In the genomic region with DNA sequence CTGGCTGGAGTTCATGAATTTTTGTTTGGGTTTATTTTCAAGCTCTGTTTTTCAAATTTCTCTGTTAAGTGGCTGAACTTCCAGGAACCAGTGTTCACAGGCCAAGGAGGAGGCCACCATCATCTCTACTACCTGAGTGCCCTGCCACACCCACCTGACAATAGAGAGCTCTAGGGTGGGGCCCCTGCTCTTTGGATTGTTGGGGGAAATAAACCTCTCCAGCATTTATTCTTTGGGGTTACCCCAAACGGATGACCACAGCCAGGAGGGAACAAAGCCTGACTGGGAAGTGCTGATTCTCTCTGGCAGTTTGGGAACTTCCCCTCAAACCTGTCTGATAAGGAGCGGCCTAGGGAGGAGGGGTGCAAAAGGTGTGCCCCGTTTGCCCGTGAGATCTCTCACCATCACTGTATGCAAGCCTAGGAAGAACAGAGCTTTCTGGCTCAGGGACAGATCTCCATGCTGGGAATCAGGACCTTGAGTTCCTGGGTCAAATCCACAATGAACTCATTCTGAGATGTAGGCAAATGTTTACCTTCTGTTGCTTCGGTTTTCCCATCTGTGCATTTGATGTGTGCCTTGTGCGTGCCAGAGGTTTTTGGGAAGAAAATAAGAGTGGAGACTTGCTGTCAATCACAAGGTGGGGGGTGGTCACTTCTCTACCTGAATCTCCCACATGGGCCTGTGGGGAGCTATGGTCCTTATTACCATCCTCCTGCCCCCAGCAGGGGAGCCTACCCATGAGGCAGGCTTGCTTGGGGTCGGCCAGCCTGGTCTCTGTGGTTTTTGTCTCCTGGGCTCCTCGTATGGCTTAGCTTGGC, we compare ENCODE assay signal across 14 cellular contexts. TPM values are rescaled to one million over a fixed set of nuclear protein-coding genes. Genes with fewer than 3 reads are reported as not detected.
DNase-seq lines count a peak whose midpoint lies in the region; ATAC-seq and TF ChIP-seq lines count a peak whose summit lies in the region.
"Had no signal": no experiment of that assay in that cellular context is flagged by ENCODE, and none has a peak within 500 bp of the region (broad histone marks: within the 10 kb centered on the region; RNA-seq: fewer than 3 reads in every experiment).

No MANE protein-coding gene starts in this region.

- TF ChIP-seq CTCF in CD8-positive, alpha-beta T cell (IDR thresholded peaks at IDR 0.05), result no peak
- TF ChIP-seq CTCF in MM.1S (IDR thresholded peaks at IDR 0.05; ENCODE audit: low read length) (no peak), nephron progenitor cell (IDR thresholded peaks at IDR 0.05) (no peak), esophagus muscularis mucosa (IDR thresholded peaks at IDR 0.05) (no peak)

- H3K9ac ChIP-seq in MM.1S (ENCODE audit: low read length), result peak overlapping the region; percentile 35

- H3K36me3 Mint-ChIP-seq in CD8-positive, alpha-beta T cell, result no peaks in the 10 kb centered on the region
- H3K36me3 Mint-ChIP-seq in activated naive CD8-positive, alpha-beta T cell treated with anti-CD3 and anti-CD28 coated beads, Interleukin-2, amount 50 U/mL, for 24 hours (ENCODE audit: low read depth), result no peaks in the 10 kb centered on the region
- no peaks in the 10 kb centered on the region for H3K36me3 Mint-ChIP-seq in nephron progenitor cell (ENCODE audit: low read depth)

- TF ChIP-seq POLR2A in esophagus muscularis mucosa (IDR thresholded peaks at IDR 0.05; ENCODE audit: low read depth), result no peak

- no peaks in the 10 kb centered on the region for H3K27me3 Mint-ChIP-seq in CD8-positive, alpha-beta T cell (ENCODE audit: low read depth)
- H3K27me3 Mint-ChIP-seq in activated naive CD8-positive, alpha-beta T cell treated with anti-CD3 and anti-CD28 coated beads, Interleukin-2, amount 50 U/mL, for 24 hours, result no peaks in the 10 kb centered on the region
- peaks cover 8% of the 10 kb centered on the region for H3K27me3 Mint-ChIP-seq in nephron progenitor cell (ENCODE audit: low read depth, poor library complexity)

- H4K20me1 ChIP-seq in MM.1S (ENCODE audit: insufficient read depth, low read length), result no peaks in the 10 kb centered on the region

- 0 out of 2 replicates have a peak overlapping the region, but pooled peaks have one; percentile 14 for H2AFZ ChIP-seq in MM.1S (ENCODE audit: low read length)

- no peaks in the 10 kb centered on the region for H3K79me2 ChIP-seq in MM.1S (ENCODE audit: low read length)

- 89% methylated on average over 7 of the region's 8 CpGs for WGBS in esophagus muscularis mucosa

- peak overlapping the region; percentile 58 for H3K27ac Mint-ChIP-seq in CD8-positive, alpha-beta T cell
- peak overlapping the region; percentile 85 for H3K27ac Mint-ChIP-seq in activated naive CD8-positive, alpha-beta T cell treated with anti-CD3 and anti-CD28 coated beads, Interleukin-2, amount 50 U/mL, for 24 hours
- peak overlapping the region; percentile 45 for H3K27ac Mint-ChIP-seq in nephron progenitor cell

- no peaks in the 10 kb centered on the region for H3K9me3 ChIP-seq in CD8-positive, alpha-beta T cell (ENCODE audit: low read length)
- H3K9me3 ChIP-seq in MM.1S (replicated peaks; ENCODE audit: insufficient read depth, low read length) (no peaks in the 10 kb centered on the region), esophagus muscularis mucosa (no peaks in the 10 kb centered on the region)
- H3K9me3 ChIP-seq: psoas muscle had no signal

- H3K4me2 ChIP-seq in MM.1S (ENCODE audit: low read depth, low read length), result peak overlapping the region; percentile 56; the same call in 1 of the 2 replicates

- H3K4me3 ChIP-seq in CD8-positive, alpha-beta T cell (ENCODE audit: low read depth, low read length), result no peak overlapping the region
- H3K4me3 ChIP-seq in MM.1S (ENCODE audit: low read length) (no peak overlapping the region), esophagus muscularis mucosa (no peak overlapping the region)
- H3K4me3 ChIP-seq: lung, psoas muscle had no signal

- H3K4me3 Mint-ChIP-seq in CD8-positive, alpha-beta T cell, result no peak overlapping the region
- H3K4me3 Mint-ChIP-seq in activated naive CD8-positive, alpha-beta T cell treated with anti-CD3 and anti-CD28 coated beads, Interleukin-2, amount 50 U/mL, for 24 hours, result no peak overlapping the region
- H3K4me3 Mint-ChIP-seq in nephron progenitor cell, result no peak overlapping the region

- no peaks in the 10 kb centered on the region for H3K36me3 ChIP-seq in CD8-positive, alpha-beta T cell (ENCODE audit: insufficient read depth, low read length)
- no peaks in the 10 kb centered on the region for H3K36me3 ChIP-seq in MM.1S (replicated peaks; ENCODE audit: insufficient read depth, low read length)
- no peaks in the 10 kb centered on the region for H3K36me3 ChIP-seq in esophagus muscularis mucosa

- no peak for DNase-seq in CD8-positive, alpha-beta T cell
- DNase-seq in MM.1S (no peak), nephron progenitor cell (no peak), middle frontal gyrus (ENCODE audit: extremely low spot score, low spot score) (no peak), GDM1 (lab: John Stamatoyannopoulos, UW) (no peak), esophagus muscularis mucosa (ENCODE audit: extremely low spot score) (no peak)
- DNase-seq in activated naive CD8-positive, alpha-beta T cell treated with anti-CD3 and anti-CD28 coated beads, Interleukin-2, amount 50 U/mL, for 24 hours, result no peak
- DNase-seq: activated T-cell treated with anti-CD3 and anti-CD28 coated beads, Interleukin-2, amount 50 U/mL, for 1 hour; NCI-H226; psoas muscle had no signal

- intact Hi-C loops in CD8-positive, alpha-beta T cell (cut with DNase I, micrococcal nuclease), result loop anchor here in 1 of 2 experiments (2.0 kb wide), 1 partner anchor 15 kb away; no protein-coding TSS in a partner anchor
- intact Hi-C loops in esophagus muscularis mucosa (cut with DNase I), result no loop called here

- peaks cover 25% of the 10 kb centered on the region for H3F3A ChIP-seq in MM.1S (ENCODE audit: insufficient read depth, low read length)

- CTCF ChIA-PET in CD8-positive, alpha-beta T cell (lab: Charles Lee), result interaction anchor here (0.8 to 1.0 kb wide), 2 partner anchors 9 to 83 kb away, joined by 3 read pairs; no protein-coding TSS in a partner anchor

- H3K9me3 Mint-ChIP-seq in CD8-positive, alpha-beta T cell, result no peaks in the 10 kb centered on the region
- no peaks in the 10 kb centered on the region for H3K9me3 Mint-ChIP-seq in activated naive CD8-positive, alpha-beta T cell treated with anti-CD3 and anti-CD28 coated beads, Interleukin-2, amount 50 U/mL, for 24 hours
- H3K9me3 Mint-ChIP-seq in nephron progenitor cell, result no peaks in the 10 kb centered on the region

- peaks cover 26% of the 10 kb centered on the region for H3K4me1 ChIP-seq in CD8-positive, alpha-beta T cell (ENCODE audit: insufficient read depth, low read length)
- H3K4me1 ChIP-seq in MM.1S (ENCODE audit: low read length) (peaks cover 57% of the 10 kb centered on the region), esophagus muscularis mucosa (no peaks in the 10 kb centered on the region)
- H3K4me1 ChIP-seq: psoas muscle had no signal

- POLR2A ChIA-PET in CD8-positive, alpha-beta T cell (lab: Charles Lee), result interaction anchor here (0.9 to 3.3 kb wide), 3 partner anchors 8 to 23 kb away, joined by 3 to 13 read pairs (median 3); no protein-coding TSS in a partner anchor

- H3K9me2 ChIP-seq in MM.1S (replicated peaks; ENCODE audit: insufficient read depth, low read length), result no peaks in the 10 kb centered on the region

- no peaks in the 10 kb centered on the region for H3K27me3 ChIP-seq in CD8-positive, alpha-beta T cell (ENCODE audit: insufficient read depth, low read length)
- H3K27me3 ChIP-seq in MM.1S (replicated peaks; ENCODE audit: insufficient read depth, low read length) (no peaks in the 10 kb centered on the region), esophagus muscularis mucosa (no peaks in the 10 kb centered on the region)

- no peak for TF ChIP-seq EP300 in esophagus muscularis mucosa (IDR thresholded peaks at IDR 0.05)

- ATAC-seq in CD8-positive, alpha-beta T cell, result no peak
- no peak for ATAC-seq in activated naive CD8-positive, alpha-beta T cell treated with anti-CD3 and anti-CD28 coated beads, Interleukin-2, amount 50 U/mL, for 24 hours
- no peak for ATAC-seq in HG03442 (IDR thresholded peaks at IDR 0.05; ENCODE audit: unreplicated experiment)
- ATAC-seq: psoas muscle had no signal

- no peak overlapping the region for H3K27ac ChIP-seq in CD8-positive, alpha-beta T cell (ENCODE audit: low read depth, low read length)
- peak overlapping the region; percentile 99 for H3K27ac ChIP-seq in MM.1S (ENCODE audit: low read length)
- no peak overlapping the region for H3K27ac ChIP-seq in esophagus muscularis mucosa (replicated peaks in 1 of 4)
- H3K27ac ChIP-seq: C4-2B, epithelial cell of prostate, psoas muscle had no signal

- peaks cover 69% of the 10 kb centered on the region for H3K4me1 Mint-ChIP-seq in CD8-positive, alpha-beta T cell (ENCODE audit: low read depth)
- H3K4me1 Mint-ChIP-seq in activated naive CD8-positive, alpha-beta T cell treated with anti-CD3 and anti-CD28 coated beads, Interleukin-2, amount 50 U/mL, for 24 hours, result peaks cover 54% of the 10 kb centered on the region
- peaks cover 86% of the 10 kb centered on the region for H3K4me1 Mint-ChIP-seq in nephron progenitor cell

RNA-seq across cellular contexts. Expression of a gene that starts 27.7 kb away (rescaled TPM):
- total RNA-seq in CD8-positive, alpha-beta T cell, result 100 to 1,000 TPM; 672 to 688 TPM
- 10 to 100 TPM; 65.6 to 97.7 (median 78.3) TPM for total RNA-seq in esophagus muscularis mucosa

Comparison
In these comparisons a context has a peak if more than half of its experiments do, and no peak if none do; other contexts are left out.
1. RNA of a gene that starts 27.7 kb away (total RNA-seq): 672 to 688 TPM in CD8-positive, alpha-beta T cell; 65.6 to 97.7 TPM in esophagus muscularis mucosa; every median in the first group is over 4 times any median in the second.
2. Peak in every context shown above with its lines, with median percentiles within 50 percentile points of each other: H3K27ac Mint-ChIP-seq.